In the genomic region with DNA sequence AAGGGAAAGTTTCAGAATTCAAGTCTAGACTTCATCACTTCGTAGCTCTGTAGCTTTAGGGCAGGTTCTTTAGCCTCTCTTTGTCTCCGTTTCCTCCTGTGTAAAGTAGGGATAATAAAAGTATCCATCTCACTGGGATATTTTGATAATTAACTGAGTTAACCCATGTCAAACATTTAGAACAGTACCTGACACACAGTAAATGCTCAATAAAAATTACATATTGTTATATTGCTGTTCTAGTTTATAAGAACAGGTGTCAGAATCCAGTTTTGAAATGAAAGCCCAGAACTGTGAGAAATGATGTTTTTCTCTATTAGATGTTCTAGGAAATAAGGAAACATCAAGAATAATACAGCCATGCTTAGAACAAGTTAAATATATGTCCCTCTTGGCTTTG, we compare ENCODE assay signal across 23 cellular contexts. TPM values are rescaled to one million over a fixed set of nuclear protein-coding genes. Genes with fewer than 3 reads are reported as not detected.
"Had no signal": no experiment of that assay in that cellular context is flagged by ENCODE, and none has a peak within 500 bp of the region (broad histone marks: within the 10 kb centered on the region; RNA-seq: fewer than 3 reads in every experiment).

No MANE protein-coding gene starts in this region.

- FAIRE-seq: astrocyte had no signal

- H3K9me2 ChIP-seq: SK-N-SH had no signal

- H3K9me3 ChIP-seq: SJCRH30, SK-N-SH had no signal

- H3K27ac ChIP-seq: SJCRH30 had no signal

- DNase-seq: activated CD4-positive, alpha-beta T cell treated with anti-CD3 and anti-CD28 coated beads for 4 hours; activated CD8-positive, alpha-beta memory T cell treated with anti-CD3 and anti-CD28 coated beads, Interleukin-2, amount 50 U/mL, for 4 hours; activated CD8-positive, alpha-beta T cell treated with anti-CD3 and anti-CD28 coated beads for 36 hours; activated T-cell treated with anti-CD3 and anti-CD28 coated beads, Interleukin-2, amount 50 U/mL, for 72 hours; amygdala; NCI-H1105 treated with DMSO at 0.1 percent for 48 hours; NCI-H1436 treated with DMSO at 0.1 percent for 48 hours; NCI-H187; NCI-H2081; NCI-H510A treated with DMSO at 0.1 percent for 48 hours; NCI-H69; RPMI8226; SJCRH30; SK-N-SH; SW 1271 had no signal

- H3K27me3 Mint-ChIP-seq: activated CD8-positive, alpha-beta T cell treated with anti-CD3 and anti-CD28 coated beads for 36 hours; activated naive CD8-positive, alpha-beta T cell; central memory CD8-positive, alpha-beta T cell had no signal

- H3K36me3 Mint-ChIP-seq: activated naive CD8-positive, alpha-beta T cell; brain had no signal

- H3K36me3 ChIP-seq: SJCRH30 had no signal

- H3K9me3 Mint-ChIP-seq: activated CD8-positive, alpha-beta T cell treated with anti-CD3 and anti-CD28 coated beads for 36 hours; activated T-cell treated with anti-CD3 and anti-CD28 coated beads, Interleukin-2, amount 50 U/mL, for 72 hours; brain; central memory CD8-positive, alpha-beta T cell had no signal

- H3K9ac ChIP-seq: SK-N-SH had no signal

- H3K4me2 ChIP-seq: SK-N-SH had no signal

- ATAC-seq: activated CD4-positive, CD25-positive, alpha-beta regulatory T cell treated with anti-CD3 and anti-CD28 coated beads, Interleukin-2, amount 50 U/mL, for 24 hours; activated CD8-positive, alpha-beta T cell treated with anti-CD3 and anti-CD28 coated beads for 36 hours; activated T-cell treated with anti-CD3 and anti-CD28 coated beads, Interleukin-2, amount 50 U/mL, for 72 hours; Panc1; Right ventricle myocardium inferior had no signal

- H3K4me3 ChIP-seq: SJCRH30 had no signal

- H3K4me3 Mint-ChIP-seq: activated CD8-positive, alpha-beta T cell treated with anti-CD3 and anti-CD28 coated beads for 36 hours; activated naive CD8-positive, alpha-beta T cell; central memory CD8-positive, alpha-beta T cell had no signal

- H3K27ac Mint-ChIP-seq: activated CD8-positive, alpha-beta T cell treated with anti-CD3 and anti-CD28 coated beads for 36 hours; activated naive CD8-positive, alpha-beta T cell; activated T-cell treated with anti-CD3 and anti-CD28 coated beads, Interleukin-2, amount 50 U/mL, for 72 hours; brain had no signal

- H3K27me3 ChIP-seq: SJCRH30 had no signal

RNA-seq across cellular contexts. Expression of a gene that starts 11.3 kb away (rescaled TPM):
- total RNA-seq: activated CD8-positive, alpha-beta T cell treated with anti-CD3 and anti-CD28 coated beads for 36 hours; activated T-cell treated with anti-CD3 and anti-CD28 coated beads, Interleukin-2, amount 50 U/mL, for 72 hours; astrocyte; Right ventricle myocardium inferior; SJCRH30; T-helper 1 cell treated with Interleukin-12 subunit alpha and Interleukin-12 subunit beta and Interleukin-4 antibody, amounts not matched to agents 30 ng/mL and 1 ng/mL, for 36 hours had no signal
- polyA plus RNA-seq: SK-N-SH had no signal
